ENCODE assay signal across 8 cellular contexts in the genomic region with DNA sequence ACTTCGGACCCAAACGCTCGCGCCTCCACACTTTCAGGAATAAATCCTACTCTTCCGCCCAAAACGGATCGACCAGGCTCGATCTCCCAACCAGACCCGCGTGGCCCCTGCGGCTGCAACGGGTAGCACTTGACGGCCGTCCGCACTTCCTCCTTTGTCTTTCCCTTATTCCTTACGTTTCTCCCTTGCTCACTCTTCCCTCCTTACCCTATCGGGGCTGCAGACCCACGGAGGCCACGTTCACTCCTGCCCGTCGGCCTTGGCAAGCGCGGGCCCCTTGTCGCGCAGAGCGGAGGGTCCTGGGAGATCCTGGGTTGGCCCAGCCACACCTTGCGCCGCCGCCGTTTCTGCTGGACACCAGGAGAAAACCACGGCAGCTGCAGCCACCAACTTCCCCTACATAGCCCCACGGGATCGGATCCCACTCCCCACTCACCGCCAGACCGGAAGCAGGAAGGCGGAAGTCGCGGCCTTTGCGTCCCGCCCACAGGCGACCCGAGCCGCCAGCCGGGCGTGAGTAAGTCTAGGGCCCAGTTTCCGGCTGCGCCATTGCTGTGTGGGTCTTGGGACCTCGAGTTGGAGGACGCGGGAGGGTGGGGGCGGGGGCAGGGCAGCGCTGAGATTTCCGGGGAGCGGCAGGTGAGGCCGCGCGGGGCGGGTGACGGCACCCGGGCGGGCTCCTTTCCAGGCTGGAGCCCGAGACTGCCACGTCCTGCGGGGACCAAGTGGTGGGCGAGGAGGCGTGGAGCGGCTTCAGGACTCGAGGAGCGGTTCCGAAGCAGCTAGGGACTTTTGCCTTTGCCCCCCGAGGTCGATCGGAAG. TPM values are rescaled to one million over a fixed set of nuclear protein-coding genes. Genes with fewer than 3 reads are reported as not detected.
DNase-seq lines count a peak whose midpoint lies in the region; ATAC-seq and TF ChIP-seq lines count a peak whose summit lies in the region.

SMIM15 (minus strand) TSS at position 459 of the 822 bp plus-strand sequence. CDS start 2,297 bp downstream, outside the sequence.

- H4K20me1 ChIP-seq in mammary epithelial cell (ENCODE audit: insufficient read depth, low read length) (no peaks in the 10 kb centered on the region), smooth muscle cell (ENCODE audit: low read depth) (peaks cover 6% of the 10 kb centered on the region)

- dilution Hi-C loops in mammary epithelial cell (cut with HindIII; ENCODE audit: low sequenced_read_pairs) = no loop called here

- intact Hi-C loops in mammary epithelial cell (cut with micrococcal nuclease) = loop anchor here (1.0 to 10.0 kb wide), 6 partner anchors 105 to 755 kb away; no protein-coding TSS in a partner anchor

- H3K27ac ChIP-seq in mammary epithelial cell (ENCODE audit: insufficient read depth, low read depth, low read length) (peak within 1 kb of the TSS; percentile 94), smooth muscle cell (ENCODE audit: low read depth) (peak within 1 kb of the TSS; percentile 81)

- H3K27me3 ChIP-seq in mammary epithelial cell (ENCODE audit: insufficient read depth, low read length) = no peaks in the 10 kb centered on the region
- H3K27me3 ChIP-seq in smooth muscle cell (ENCODE audit: low read depth) = no peaks in the 10 kb centered on the region

- TSS peak; percentile 3 for BruUV-seq in mammary epithelial cell (replicated peaks; lab: Mats Ljungman, UMichigan)

- H3K9me3 ChIP-seq in mammary epithelial cell (replicated peaks; ENCODE audit: insufficient read depth, low read length) (no peaks in the 10 kb centered on the region), smooth muscle cell (replicated peaks; ENCODE audit: low read depth) (no peaks in the 10 kb centered on the region)

- ATAC-seq in GM18858 (IDR thresholded peaks at IDR 0.05; ENCODE audit: unreplicated experiment) (peak; percentile 95), HG03095 (IDR thresholded peaks at IDR 0.05; ENCODE audit: unreplicated experiment) (peak; percentile 98)

- H3K4me2 ChIP-seq in mammary epithelial cell (ENCODE audit: insufficient read depth, low read depth, low read length) = peak within 1 kb of the TSS; percentile 84
- peak within 1 kb of the TSS; percentile 86 for H3K4me2 ChIP-seq in smooth muscle cell

- 0% methylated on average over 16 of the region's 73 CpGs for WGBS in mammary epithelial cell (ENCODE audit: low coverage, missing lambda C conversion rate)
- WGBS in smooth muscle cell (ENCODE audit: low lambda C conversion rate) = under 1% methylated on average over 71 of the region's 73 CpGs

- H2AFZ ChIP-seq in mammary epithelial cell (ENCODE audit: low read depth, low read length) (peak within 1 kb of the TSS; percentile 99), smooth muscle cell (ENCODE audit: low read depth) (peak within 1 kb of the TSS; percentile 74)

- peaks cover 66% of the 10 kb centered on the region for H3K79me2 ChIP-seq in mammary epithelial cell (ENCODE audit: insufficient read depth, low read length)
- H3K79me2 ChIP-seq in smooth muscle cell (ENCODE audit: low read depth) = peaks cover 80% of the 10 kb centered on the region

- in situ Hi-C loops in mammary epithelial cell (cut with MboI; ENCODE audit: low sequenced_read_pairs in 2 of 2) = loop anchor here (10.0 to 25.0 kb wide), 4 partner anchors 143 to 775 kb away; no protein-coding TSS in a partner anchor

- H3F3A ChIP-seq in smooth muscle cell (ENCODE audit: low read depth) = no peaks in the 10 kb centered on the region

- no peak for TF ChIP-seq CTCF in WI38 (IDR thresholded peaks at IDR 0.05; ENCODE audit: low read depth, low read length)
- TF ChIP-seq CTCF in mammary epithelial cell (conservative IDR thresholded peaks at IDR 0.05 in 1 of 2, IDR thresholded peaks at IDR 0.05 in 1 of 2; ENCODE audit: extremely low read depth in 1 of 2, insufficient read depth in 1 of 2, low read depth in 1 of 2, low read length in 2 of 2) = peak in 1 of 2 donors; percentile 0
- no peak for TF ChIP-seq CTCF in smooth muscle cell (IDR thresholded peaks at IDR 0.05; ENCODE audit: borderline replicate concordance, insufficient read depth, poor library complexity, severe bottlenecking)

- H3K4me1 ChIP-seq in mammary epithelial cell (ENCODE audit: insufficient read depth, low read length) = peaks cover 12% of the 10 kb centered on the region
- H3K4me1 ChIP-seq in smooth muscle cell (ENCODE audit: low read depth) = peaks cover 24% of the 10 kb centered on the region

- H3K9ac ChIP-seq in mammary epithelial cell (ENCODE audit: insufficient read depth, low read length) = peak within 1 kb of the TSS; percentile 93
- peak within 1 kb of the TSS; percentile 87 for H3K9ac ChIP-seq in smooth muscle cell (ENCODE audit: low read depth)

- CTCF ChIA-PET in mammary epithelial cell (lab: Charles Lee; ENCODE audit: low non-redundant PET) = no interaction called here

- DNase-seq in A172 (ENCODE audit: low spot score) (peak; percentile 85), NCI-H2196 (lab: John Stamatoyannopoulos, UW; ENCODE audit: unreplicated experiment) (peak; percentile 63), mammary epithelial cell (peak; percentile 86), iPS-NIHi11 (ENCODE audit: low spot score) (peak; percentile 93), smooth muscle cell (lab: John Stamatoyannopoulos, UW; ENCODE audit: unreplicated experiment) (peak; percentile 60)

- peak within 1 kb of the TSS; percentile 75 for H3K4me3 ChIP-seq in WI38 (ENCODE audit: low read depth, low read length)
- H3K4me3 ChIP-seq in mammary epithelial cell (replicated peaks in 1 of 3; ENCODE audit: insufficient read depth in 1 of 3, low read depth in 2 of 3, low read length in 3 of 3) = peak within 1 kb of the TSS; percentile 95 to 97 (median 96)
- H3K4me3 ChIP-seq in smooth muscle cell = peak within 1 kb of the TSS; percentile 69

- H3K36me3 ChIP-seq in mammary epithelial cell (ENCODE audit: insufficient read depth, low read length) (peaks cover 15% of the 10 kb centered on the region), smooth muscle cell (ENCODE audit: low read depth) (peaks cover 10% of the 10 kb centered on the region)

RNA-seq across cellular contexts. Expression of gene SMIM15, which starts in this region (rescaled TPM):
- total RNA-seq in A172 (2014; rRNA removed; shearing (Covaris generic)) = 80.4 and 115 TPM in 2 replicates
- total RNA-seq in mammary epithelial cell (10 to 100 TPM; 36.7 to 75.0 TPM), smooth muscle cell (47.5 and 52.2 TPM in 2 replicates)
- polyA plus RNA-seq in mammary epithelial cell (45.1 TPM), smooth muscle cell (46.5 and 51.4 TPM in 2 replicates)
- 79.8 TPM for polyA minus RNA-seq in mammary epithelial cell

Comparison
In these comparisons a context has a peak if more than half of its experiments do, and no peak if none do; other contexts are left out.
1. Peak in every context shown above with its lines: DNase-seq, ATAC-seq, H3K4me3 ChIP-seq and H3K27ac ChIP-seq.